ENCODE assay signal across 8 cellular contexts in genomic region chr1:778451-779278, GRCh38.
DNase-seq lines count a peak whose midpoint lies in the region; ATAC-seq, FAIRE-seq and TF ChIP-seq lines count a peak whose summit lies in the region.
"Not testable (repeated sequence)": the region's sequence is repeated elsewhere in the genome, so short reads cannot be mapped to it uniquely, and the experiment has no call there.

No MANE protein-coding gene starts in this region.

- POLR2A ChIA-PET in endothelial cell of umbilical vein (lab: Charles Lee) = not testable (repeated sequence)

- H3K4me3 ChIP-seq in OCI-LY1 (ENCODE audit: low read depth, low read length, poor library complexity, severe bottlenecking) = peak overlapping the region; percentile 78
- peak overlapping the region; percentile 49 to 68 (median 61) for H3K4me3 ChIP-seq in endothelial cell of umbilical vein (replicated peaks in 1 of 3; ENCODE audit: insufficient read depth in 1 of 3, low read depth in 1 of 3, low read length in 3 of 3)
- H3K4me3 ChIP-seq in lower lobe of right lung = peak overlapping the region; percentile 76

- peak; percentile 73 for TF ChIP-seq POLR2A in endothelial cell of umbilical vein (IDR thresholded peaks at IDR 0.05; ENCODE audit: low read depth, low read length)

- intact Hi-C loops in endothelial cell of umbilical vein (cut with micrococcal nuclease); lower lobe of right lung (cut with DNase I): not testable (repeated sequence)

- H3K4me1 ChIP-seq in OCI-LY1 (ENCODE audit: insufficient read depth, low read length, severe bottlenecking) (peaks cover 13% of the 10 kb centered on the region), lower lobe of right lung (peaks cover 13% of the 10 kb centered on the region)
- H3K4me1 ChIP-seq in endothelial cell of umbilical vein (ENCODE audit: control insufficient read depth, extremely low read depth, insufficient read depth, low read length) = not testable (repeated sequence)

- peak; percentile 89 for FAIRE-seq in endothelial cell of umbilical vein (lab: Jason Lieb, UNC)

- H3K9me1 ChIP-seq in endothelial cell of umbilical vein (replicated peaks; ENCODE audit: control insufficient read depth, extremely low read depth, insufficient read depth, low read length) = not testable (repeated sequence)

- H3K4me2 ChIP-seq in OCI-LY1 (ENCODE audit: low read length) (peak overlapping the region; percentile 76), endothelial cell of umbilical vein (ENCODE audit: insufficient read depth, low read length) (peak overlapping the region; percentile 51)

- H3K9me3 Mint-ChIP-seq in activated T-cell treated with anti-CD3 and anti-CD28 coated beads, Interleukin-2, amount 50 U/mL, for 4 hours = not testable (repeated sequence)

- BruUV-seq in endothelial cell of umbilical vein (replicated peaks; lab: Mats Ljungman, UMichigan) = TSS peak; percentile 43

- peak; percentile 97 for DNase-seq in ACHN
- peak; percentile 98 for DNase-seq in activated T-cell treated with anti-CD3 and anti-CD28 coated beads, Interleukin-2, amount 50 U/mL, for 4 hours
- DNase-seq in endothelial cell of umbilical vein (ENCODE audit: low read depth, low spot score) = peak; percentile 98
- DNase-seq in lower lobe of right lung = peak; percentile 100
- DNase-seq in stimulated activated CD4-positive, alpha-beta T cell treated with anti-CD3 and anti-CD28 coated beads, Interleukin-1b, Interleukin-23, amount 100 ng/mL, for 1 hour (ENCODE audit: low read depth in 2 of 2) = peak; percentile 94 to 97

- H4K20me1 ChIP-seq in OCI-LY1 (ENCODE audit: insufficient read depth, low read length); endothelial cell of umbilical vein (replicated peaks; ENCODE audit: control insufficient read depth, extremely low read depth, insufficient read depth, low read length): not testable (repeated sequence)

- not testable (repeated sequence) for H3K9me3 ChIP-seq in OCI-LY1 (ENCODE audit: low read length); endothelial cell of umbilical vein (replicated peaks; ENCODE audit: control insufficient read depth, insufficient read depth, low read length); lower lobe of right lung

- TF ChIP-seq CTCF in OCI-LY1 (IDR thresholded peaks at IDR 0.05; ENCODE audit: low read length) (peak; percentile 18; the same call in 1 of the 2 replicates), endothelial cell of umbilical vein (IDR thresholded peaks at IDR 0.05; ENCODE audit: extremely low read depth in 1 of 2, insufficient read depth in 1 of 2, low read depth in 1 of 2, low read length in 2 of 2) (peak in 1 of 2 donors; percentile 35), lower lobe of right lung (IDR thresholded peaks at IDR 0.05) (peak; percentile 49)

- H3K4me1 Mint-ChIP-seq in activated T-cell treated with anti-CD3 and anti-CD28 coated beads, Interleukin-2, amount 50 U/mL, for 4 hours (ENCODE audit: low read depth) = peaks cover 12% of the 10 kb centered on the region

- not testable (repeated sequence) for H2AFZ ChIP-seq in OCI-LY1 (ENCODE audit: low read length)
- peak overlapping the region; percentile 76 for H2AFZ ChIP-seq in endothelial cell of umbilical vein (ENCODE audit: low read depth, low read length)

- H3K27me3 Mint-ChIP-seq in activated T-cell treated with anti-CD3 and anti-CD28 coated beads, Interleukin-2, amount 50 U/mL, for 4 hours (ENCODE audit: low read depth) = not testable (repeated sequence)

- peak; percentile 100 for ATAC-seq in GM18867 (IDR thresholded peaks at IDR 0.05; ENCODE audit: unreplicated experiment)
- peak; percentile 100 for ATAC-seq in HG02885 (IDR thresholded peaks at IDR 0.05; ENCODE audit: poor library complexity, unreplicated experiment)
- ATAC-seq in activated T-cell treated with anti-CD3 and anti-CD28 coated beads, Interleukin-2, amount 50 U/mL, for 4 hours = peak; percentile 97 to 99
- ATAC-seq in lower lobe of right lung = peak; percentile 100

- dilution Hi-C loops in endothelial cell of umbilical vein (cut with MboI; ENCODE audit: extremely low pct_ligation_motif_present, low sequenced_read_pairs) = not testable (repeated sequence)

- not testable (repeated sequence) for H3F3A ChIP-seq in OCI-LY1 (ENCODE audit: insufficient read depth, low read length)

- CTCF ChIA-PET in endothelial cell of umbilical vein (lab: Charles Lee) = interaction anchor here (1.2 kb wide), 1 partner anchor 71 kb away, joined by 3 read pairs; no protein-coding TSS in a partner anchor

- H3K9ac ChIP-seq in OCI-LY1 (ENCODE audit: low read length) = peak overlapping the region; percentile 84
- H3K9ac ChIP-seq in endothelial cell of umbilical vein (replicated peaks; ENCODE audit: extremely low read depth, insufficient read depth, low read length) = peak overlapping the region; percentile 61

- in situ Hi-C loops in ACHN (cut with HindIII; ENCODE audit: low pct_ligation_motif_present, low pct_unique_long_range_greater_than_20kb, low sequenced_read_pairs) = not testable (repeated sequence)

- H3K4me3 Mint-ChIP-seq in activated T-cell treated with anti-CD3 and anti-CD28 coated beads, Interleukin-2, amount 50 U/mL, for 4 hours = peak overlapping the region; percentile 98

- not testable (repeated sequence) for H3K36me3 Mint-ChIP-seq in activated T-cell treated with anti-CD3 and anti-CD28 coated beads, Interleukin-2, amount 50 U/mL, for 4 hours (ENCODE audit: insufficient read depth)

- not testable (repeated sequence) for H3K36me3 ChIP-seq in OCI-LY1 (ENCODE audit: insufficient read depth, low read length); endothelial cell of umbilical vein (ENCODE audit: control insufficient read depth in 2 of 2, extremely low read depth in 1 of 2, insufficient read depth in 2 of 2, low read length in 2 of 2); lower lobe of right lung

- not testable (repeated sequence) for H3K9me2 ChIP-seq in OCI-LY1 (ENCODE audit: low read depth, low read length)

- not testable (repeated sequence) for H3K27me3 ChIP-seq in OCI-LY1 (ENCODE audit: insufficient read depth, low read length); endothelial cell of umbilical vein (ENCODE audit: control insufficient read depth in 2 of 2, insufficient read depth in 2 of 2, low read length in 2 of 2); lower lobe of right lung (ENCODE audit: low read depth)

- H3K27ac ChIP-seq in OCI-LY1 (ENCODE audit: low read depth, low read length, poor library complexity, severe bottlenecking) (peak overlapping the region; percentile 70), endothelial cell of umbilical vein (ENCODE audit: insufficient read depth, low read depth, low read length) (peak overlapping the region; percentile 47), lower lobe of right lung (peak overlapping the region; percentile 93)

- H3K79me2 ChIP-seq in OCI-LY1 (ENCODE audit: insufficient read depth, low read length); endothelial cell of umbilical vein (ENCODE audit: control insufficient read depth, insufficient read depth, low read length): not testable (repeated sequence)

TF ChIP-seq in endothelial cell of umbilical vein, 7 proteins besides CTCF, POLR2A, EP300 and RAD21:
- peak; percentile 15 for TF ChIP-seq JUN (IDR thresholded peaks at IDR 0.05; ENCODE audit: borderline replicate concordance, insufficient read depth, insufficient read length, low read depth)
- peak; percentile 63 for TF ChIP-seq POLR2AphosphoS5 (IDR thresholded peaks at IDR 0.05; ENCODE audit: insufficient read depth, low read depth, low read length)

Comparison
In these comparisons a context has a peak if more than half of its experiments do, and no peak if none do; other contexts are left out.
1. Peak in every context shown above with its lines: DNase-seq, ATAC-seq, H3K4me3 ChIP-seq and H3K27ac ChIP-seq.